Comparison of ENCODE assay signal across 36 cellular contexts in genomic region chr2:111247491-111247890, GRCh38.
"Had no signal": no experiment of that assay in that cellular context is flagged by ENCODE, and none has a peak within 500 bp of the region (broad histone marks: within the 10 kb centered on the region; RNA-seq: fewer than 3 reads in every experiment).

No MANE protein-coding gene starts in this region.

- H3K4me1 ChIP-seq: body of pancreas had no signal

- H3K9me3 ChIP-seq: adrenal gland, body of pancreas had no signal

- H3K36me3 ChIP-seq: adrenal gland, cardiac muscle cell had no signal

- ATAC-seq: activated CD8-positive, alpha-beta T cell treated with anti-CD3 and anti-CD28 coated beads for 36 hours; activated naive CD4-positive, alpha-beta T cell treated with anti-CD3 and anti-CD28 coated beads, Interleukin-2, amount 50 U/mL, for 72 hours; activated T-cell treated with anti-CD3 and anti-CD28 coated beads, Interleukin-2, amount 50 U/mL, for 4 hours; activated T-cell treated with anti-CD3 and anti-CD28 coated beads, Interleukin-2, amount 50 U/mL, for 72 hours; activated T-helper 17 cell treated with anti-CD3 and anti-CD28 coated beads, Interleukin-2, amount 50 U/mL, for 72 hours; body of pancreas had no signal

- H3K4me3 ChIP-seq: adrenal gland, body of pancreas, cardiac muscle cell had no signal

- H3K27me3 ChIP-seq: adrenal gland, body of pancreas, brain microvascular endothelial cell, cardiac muscle cell had no signal

- H3K27ac ChIP-seq: adrenal gland, body of pancreas, brain microvascular endothelial cell, cardiac muscle cell, VCaP had no signal

- FAIRE-seq: astrocyte, bronchial epithelial cell, TTC549 had no signal

- DNase-seq: activated B cell treated with CpG ODN at 0.5 μM for 24 hours; activated CD4-positive, alpha-beta memory T cell treated with anti-CD3 and anti-CD28 coated beads for 36 hours; activated CD4-positive, alpha-beta T cell treated with anti-CD3 and anti-CD28 coated beads for 4 hours; activated CD4-positive, alpha-beta T cell treated with anti-CD3 and anti-CD28 coated beads, Interleukin-2, amount 10 ng/mL, durations not matched to agents 24 days and 14 days; activated CD4-positive, alpha-beta T cell treated with anti-CD3 and anti-CD28 coated beads, Interleukin-2, amount 50 U/mL, for 1 hour; activated CD4-positive, alpha-beta T cell treated with anti-CD3 and anti-CD28 coated beads, Interleukin-2, amount 50 U/mL, for 4 hours; activated CD4-positive, CD25-positive, alpha-beta regulatory T cell treated with anti-CD3 and anti-CD28 coated beads, Interleukin-2, amount 50 U/mL, for 72 hours; activated CD8-positive, alpha-beta memory T cell treated with anti-CD3 and anti-CD28 coated beads, Interleukin-2, amount 50 U/mL, for 4 hours; activated CD8-positive, alpha-beta T cell treated with anti-CD3 and anti-CD28 coated beads for 36 hours; activated effector memory CD4-positive, alpha-beta T cell treated with anti-CD3 and anti-CD28 coated beads, Interleukin-2, amount 50 U/mL, for 16 hours; activated gamma-delta T cell treated with Interleukin-2 at 50 U/mL for 16 hours; activated naive CD4-positive, alpha-beta T cell; activated naive CD4-positive, alpha-beta T cell treated with anti-CD3 and anti-CD28 coated beads for 36 hours; activated naive CD4-positive, alpha-beta T cell treated with anti-CD3 and anti-CD28 coated beads, Interleukin-2, amount 50 U/mL, for 16 hours; activated naive CD8-positive, alpha-beta T cell treated with anti-CD3 and anti-CD28 coated beads for 36 hours; activated T-cell treated with anti-CD3 and anti-CD28 coated beads for 4 hours; activated T-cell treated with anti-CD3 and anti-CD28 coated beads, Interleukin-2, amount 50 U/mL, for 1 hour; activated T-cell treated with anti-CD3 and anti-CD28 coated beads, Interleukin-2, amount 50 U/mL, for 4 hours; activated T-cell treated with anti-CD3 and anti-CD28 coated beads, Interleukin-2, amount 50 U/mL, for 72 hours; adrenal gland; amniotic stem cell; aorta; body of pancreas; brain microvascular endothelial cell; caudate nucleus; cerebellar nuclear complex; T-helper 1 cell; T-helper 2 cell; T-helper 9 cell had no signal
